19 cellular contexts compared by ENCODE assay signal in genomic region chr2:239193426-239193825, GRCh38.
DNase-seq lines count a peak whose midpoint lies in the region; ATAC-seq and TF ChIP-seq lines count a peak whose summit lies in the region.
"Had no signal": no experiment of that assay in that cellular context is flagged by ENCODE, and none has a peak within 500 bp of the region (broad histone marks: within the 10 kb centered on the region; RNA-seq: fewer than 3 reads in every experiment).

No MANE protein-coding gene starts in this region.

- no peaks in the 10 kb centered on the region for H3K9me3 Mint-ChIP-seq in activated CD8-positive, alpha-beta memory T cell treated with anti-CD3 and anti-CD28 coated beads, Interleukin-2, amount 10 ng/mL, durations not matched to agents 7 days and 5 days (ENCODE audit: low read depth)
- H3K9me3 Mint-ChIP-seq in type B pancreatic cell: no peaks in the 10 kb centered on the region

- no peak overlapping the region for H3K27ac Mint-ChIP-seq in activated CD8-positive, alpha-beta memory T cell treated with anti-CD3 and anti-CD28 coated beads, Interleukin-2, amount 10 ng/mL, durations not matched to agents 7 days and 5 days
- H3K27ac Mint-ChIP-seq in type B pancreatic cell: no peak overlapping the region

- H3K27ac ChIP-seq in ovary: no peak overlapping the region
- H3K27ac ChIP-seq: 22Rv1, KMS-11, RWPE1, transverse colon, WERI-Rb-1 had no signal

- H3K4me1 ChIP-seq in ovary (ENCODE audit: insufficient read depth): peaks cover 3% of the 10 kb centered on the region

- H3K27me3 Mint-ChIP-seq in activated CD8-positive, alpha-beta memory T cell treated with anti-CD3 and anti-CD28 coated beads, Interleukin-2, amount 10 ng/mL, durations not matched to agents 7 days and 5 days: no peaks in the 10 kb centered on the region
- no peaks in the 10 kb centered on the region for H3K27me3 Mint-ChIP-seq in type B pancreatic cell

- no peaks in the 10 kb centered on the region for H3K36me3 ChIP-seq in ovary
- H3K36me3 ChIP-seq: HAP-1 had no signal

- DNase-seq in activated CD8-positive, alpha-beta memory T cell treated with anti-CD3 and anti-CD28 coated beads for 24 hours: peak; percentile 32
- DNase-seq in activated CD8-positive, alpha-beta memory T cell treated with anti-CD3 and anti-CD28 coated beads, Interleukin-2, amount 10 ng/mL, durations not matched to agents 7 days and 5 days: no peak
- peak in 38 of 42 donors; percentile 31 to 87 (median 67) for DNase-seq in head of caudate nucleus
- DNase-seq in ovary: peak in 3 of 5 donors; percentile 16 to 29 (median 22)
- DNase-seq in type B pancreatic cell (ENCODE audit: extremely low spot score, unreplicated experiment): peak; percentile 64
- no peak for DNase-seq in GM13976 (ENCODE audit: low spot score)
- DNase-seq in RKO (ENCODE audit: low spot score): no peak
- DNase-seq in NOMO-1 treated with DMSO at 0.1 percent for 48 hours (lab: John Stamatoyannopoulos, UW; ENCODE audit: unreplicated experiment): no peak
- DNase-seq: activated effector memory CD4-positive, alpha-beta T cell treated with Interleukin-2 at 50 U/mL for 16 hours; NCI-H1092; stimulated activated CD4-positive, alpha-beta T cell treated with anti-CD3 and anti-CD28 coated beads, Interleukin-2, amount 100 ng/mL, for 24 hours; SW 1271; transverse colon; WERI-Rb-1 had no signal

- peaks cover 20% of the 10 kb centered on the region for H3K36me3 Mint-ChIP-seq in activated CD8-positive, alpha-beta memory T cell treated with anti-CD3 and anti-CD28 coated beads, Interleukin-2, amount 10 ng/mL, durations not matched to agents 7 days and 5 days
- H3K36me3 Mint-ChIP-seq in type B pancreatic cell: no peaks in the 10 kb centered on the region

- 87 to 93% (median 90%) methylated on average over 12 of the region's 12 CpGs for WGBS in ovary, 3 donors

- TF ChIP-seq CTCF in ovary (IDR thresholded peaks at IDR 0.05) (no peak), type B pancreatic cell (conservative IDR thresholded peaks at IDR 0.05) (no peak), GM13976 (IDR thresholded peaks at IDR 0.05; ENCODE audit: borderline replicate concordance, control extremely low read depth, extremely low read depth, insufficient read depth, missing control alignments) (no peak)

- TF ChIP-seq EP300 in ovary (IDR thresholded peaks at IDR 0.05): no peak

- in situ Hi-C loops in GM13976 (cut with MboI; ENCODE audit: low sequenced_read_pairs, unreplicated experiment): no loop called here

- H3K9me3 ChIP-seq in ovary: peaks cover 0 to 3% of the 10 kb centered on the region in 2 donors
- H3K9me3 ChIP-seq: HAP-1, transverse colon had no signal

- no peak for TF ChIP-seq POLR2A in ovary (IDR thresholded peaks at IDR 0.05)

- H3K4me3 Mint-ChIP-seq in activated CD8-positive, alpha-beta memory T cell treated with anti-CD3 and anti-CD28 coated beads, Interleukin-2, amount 10 ng/mL, durations not matched to agents 7 days and 5 days: no peak overlapping the region
- H3K4me3 Mint-ChIP-seq in type B pancreatic cell: no peak overlapping the region

- H3K4me3 ChIP-seq in ovary: no peak overlapping the region
- H3K4me3 ChIP-seq: HAP-1, transverse colon had no signal

- CTCF ChIA-PET in activated CD8-positive, alpha-beta memory T cell treated with anti-CD3 and anti-CD28 coated beads, Interleukin-2, amount 10 ng/mL, durations not matched to agents 7 days and 5 days (lab: Charles Lee): no interaction called here

- no peaks in the 10 kb centered on the region for H3K27me3 ChIP-seq in ovary
- H3K27me3 ChIP-seq: transverse colon had no signal

- H3K4me1 Mint-ChIP-seq in activated CD8-positive, alpha-beta memory T cell treated with anti-CD3 and anti-CD28 coated beads, Interleukin-2, amount 10 ng/mL, durations not matched to agents 7 days and 5 days: no peaks in the 10 kb centered on the region
- H3K4me1 Mint-ChIP-seq in type B pancreatic cell (ENCODE audit: unreplicated experiment): peaks cover 23% of the 10 kb centered on the region

- intact Hi-C loops in head of caudate nucleus (cut with DNase I): no loop called here
- intact Hi-C loops in ovary (cut with DNase I): loop anchor here in 1 of 4 donors (10.0 kb wide), 1 partner anchor 701 kb away; no protein-coding TSS in a partner anchor

- no peak for ATAC-seq in activated CD8-positive, alpha-beta memory T cell treated with anti-CD3 and anti-CD28 coated beads, Interleukin-2, amount 10 ng/mL, durations not matched to agents 7 days and 5 days
- ATAC-seq: right cardiac atrium had no signal

Comparison
In these comparisons a context has a peak if more than half of its experiments do, and no peak if none do; other contexts are left out.
1. DNase-seq: peak in activated CD8-positive, alpha-beta memory T cell treated with anti-CD3 and anti-CD28 coated beads for 24 hours (single experiment), head of caudate nucleus (38 of 42), ovary (3 of 5) and type B pancreatic cell (single experiment); none in activated CD8-positive, alpha-beta memory T cell treated with anti-CD3 and anti-CD28 coated beads, Interleukin-2, amount 10 ng/mL, durations not matched to agents 7 days and 5 days (single experiment), GM13976 (single experiment), RKO (single experiment) and NOMO-1 treated with DMSO at 0.1 percent for 48 hours (single experiment).